Comparison of ENCODE assay signal across 1 cellular context in the genomic region with DNA sequence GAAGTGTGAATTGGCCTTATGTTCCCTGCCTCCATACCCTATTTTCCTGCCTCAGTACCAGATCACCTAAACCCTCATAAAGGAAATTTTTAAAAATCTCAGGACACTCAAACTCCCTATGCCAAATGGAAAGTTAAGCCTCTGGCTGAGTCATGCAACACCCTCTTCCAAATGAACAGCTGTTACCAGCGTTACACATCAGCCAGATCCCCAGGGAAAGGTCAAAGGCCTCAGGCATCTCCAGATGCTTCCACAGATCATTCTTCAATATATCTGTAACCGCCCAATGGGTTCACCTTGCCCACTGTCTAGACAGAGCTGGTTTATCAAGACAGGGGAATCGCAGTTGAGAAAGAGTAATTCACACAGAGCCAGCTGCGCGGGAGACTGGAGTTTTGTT.
A peak's percentile ranks its signal among the peaks of the same experiment; 100 is the strongest.
TF ChIP-seq lines count a peak whose summit lies in the region.

No MANE protein-coding gene starts in this region.

TF ChIP-seq in K562, 482 proteins besides CTCF, POLR2A, EP300 and RAD21:
- no peak for TF ChIP-seq BACH1 (tag; IDR thresholded peaks at IDR 0.05)
- peak; percentile 47 for TF ChIP-seq DACH1 (IDR thresholded peaks at IDR 0.05; ENCODE audit: partially characterized antibody)
